ENCODE assay signal across 13 cellular contexts in the genomic region with DNA sequence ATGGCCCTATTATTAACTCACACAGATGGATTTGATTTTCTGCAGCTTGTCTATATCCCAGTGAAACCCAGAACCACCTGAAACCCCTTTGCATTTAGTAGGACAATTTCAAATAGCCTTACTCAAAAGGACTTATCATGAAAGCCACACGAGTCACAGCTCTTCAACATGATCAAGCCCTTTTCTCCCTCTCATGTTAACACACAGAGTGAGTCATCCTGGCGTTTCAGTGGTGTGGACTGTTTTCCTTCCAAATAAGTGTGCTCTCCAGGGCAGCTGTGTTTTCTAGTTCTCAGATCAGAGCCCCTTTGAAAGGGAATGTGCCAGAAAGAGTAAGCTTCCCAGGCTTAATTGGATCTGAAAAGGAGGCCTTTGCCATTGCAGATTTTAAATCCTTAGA. TPM values are rescaled to one million over a fixed set of nuclear protein-coding genes. Genes with fewer than 3 reads are reported as not detected.
DNase-seq lines count a peak whose midpoint lies in the region; ATAC-seq and TF ChIP-seq lines count a peak whose summit lies in the region.
"Had no signal": no experiment of that assay in that cellular context is flagged by ENCODE, and none has a peak within 500 bp of the region (broad histone marks: within the 10 kb centered on the region; RNA-seq: fewer than 3 reads in every experiment).

No MANE protein-coding gene starts in this region.

- H3K27ac ChIP-seq in upper lobe of left lung (no peak overlapping the region), spleen (no peak overlapping the region)
- H3K27ac ChIP-seq: esophagus squamous epithelium, thoracic aorta, VCaP had no signal

- DNase-seq in stimulated activated CD4-positive, alpha-beta T cell treated with anti-CD3 and anti-CD28 coated beads, Interleukin-15, amount 100 ng/mL, for 24 hours, result peak; percentile 17
- DNase-seq in stimulated activated CD4-positive, alpha-beta T cell treated with anti-CD3 and anti-CD28 coated beads, Interleukin-2, amount 100 ng/mL, for 24 hours, result no peak
- DNase-seq in OCI-M1 (lab: John Stamatoyannopoulos, UW) (peak; percentile 7), fibroblast of mammary gland (ENCODE audit: low read depth) (peak; percentile 77), upper lobe of left lung (peak in 1 of 2 donors; percentile 38), spleen (no peak)
- DNase-seq: esophagus squamous epithelium had no signal

- no peaks in the 10 kb centered on the region for H3K27me3 ChIP-seq in upper lobe of left lung
- H3K27me3 ChIP-seq in spleen (replicated peaks in 1 of 7), result no peaks in the 10 kb centered on the region

- TF ChIP-seq POLR2A in upper lobe of left lung (IDR thresholded peaks at IDR 0.05) (no peak), spleen (IDR thresholded peaks at IDR 0.05) (no peak)

- no peaks in the 10 kb centered on the region for H3K36me3 ChIP-seq in upper lobe of left lung
- no peaks in the 10 kb centered on the region for H3K36me3 ChIP-seq in spleen
- H3K36me3 ChIP-seq: esophagus squamous epithelium, thoracic aorta had no signal

- peaks cover 0 to 3% (median 0%) of the 10 kb centered on the region in 4 donors for H3K4me1 ChIP-seq in upper lobe of left lung
- H3K4me1 ChIP-seq in spleen, result no peaks in the 10 kb centered on the region
- H3K4me1 ChIP-seq: esophagus squamous epithelium had no signal

- TF ChIP-seq CTCF in fibroblast of mammary gland (conservative IDR thresholded peaks at IDR 0.05; ENCODE audit: control insufficient read depth, insufficient read depth, low read depth, low read length), result no peak
- TF ChIP-seq CTCF in upper lobe of left lung (IDR thresholded peaks at IDR 0.05), result no peak
- TF ChIP-seq CTCF in spleen (IDR thresholded peaks at IDR 0.05 in 8 of 11, conservative IDR thresholded peaks at IDR 0.05 in 3 of 11), result no peak

- peak; percentile 65 to 83 for ATAC-seq in upper lobe of left lung (ENCODE audit: low FRiP score in 2 of 2)
- no peak for ATAC-seq in HG03280 (IDR thresholded peaks at IDR 0.05; ENCODE audit: unreplicated experiment)
- ATAC-seq in GM19035 (IDR thresholded peaks at IDR 0.05; ENCODE audit: unreplicated experiment), result no peak
- ATAC-seq: HCT116 had no signal

- H3K4me3 ChIP-seq in fibroblast of mammary gland (ENCODE audit: control insufficient read depth, low read depth, low read length), result no peak overlapping the region
- H3K4me3 ChIP-seq in upper lobe of left lung, result no peak overlapping the region
- no peak overlapping the region for H3K4me3 ChIP-seq in spleen
- H3K4me3 ChIP-seq: esophagus squamous epithelium, thoracic aorta had no signal

- H3K9me3 ChIP-seq in upper lobe of left lung, result no peaks in the 10 kb centered on the region
- peaks cover 0 to 14% (median 6%) of the 10 kb centered on the region in 8 donors for H3K9me3 ChIP-seq in spleen
- H3K9me3 ChIP-seq: esophagus squamous epithelium, thoracic aorta had no signal

- intact Hi-C loops in spleen (cut with DNase I; ENCODE audit: low total_unique reads), result no loop called here

- TF ChIP-seq EP300 in upper lobe of left lung (IDR thresholded peaks at IDR 0.05), result no peak

- 38 to 50% methylated on average over 2 of the region's 2 CpGs for WGBS in upper lobe of left lung, 2 donors
- WGBS in spleen, 5 donors, result 51 to 82% (median 60%) methylated on average over 2 of the region's 2 CpGs

RNA-seq across cellular contexts. Expression of gene ERICH6B, which starts 51.4 kb away (rescaled TPM):
- total RNA-seq in upper lobe of left lung (not detected), spleen (not detected)
- polyA plus RNA-seq in spleen, result not detected
- total RNA-seq: esophagus squamous epithelium, mesothelial cell of epicardium, thoracic aorta had no signal

Comparison
In these comparisons a context has a peak if more than half of its experiments do, and no peak if none do; other contexts are left out.
1. DNase-seq: peak in stimulated activated CD4-positive, alpha-beta T cell treated with anti-CD3 and anti-CD28 coated beads, Interleukin-15, amount 100 ng/mL, for 24 hours (single experiment), OCI-M1 (single experiment) and fibroblast of mammary gland (single experiment); none in stimulated activated CD4-positive, alpha-beta T cell treated with anti-CD3 and anti-CD28 coated beads, Interleukin-2, amount 100 ng/mL, for 24 hours (0 of 2) and spleen (single experiment).
2. ATAC-seq: peak in upper lobe of left lung (2 of 2); none in HG03280 (single experiment) and GM19035 (single experiment).